In the genomic region with DNA sequence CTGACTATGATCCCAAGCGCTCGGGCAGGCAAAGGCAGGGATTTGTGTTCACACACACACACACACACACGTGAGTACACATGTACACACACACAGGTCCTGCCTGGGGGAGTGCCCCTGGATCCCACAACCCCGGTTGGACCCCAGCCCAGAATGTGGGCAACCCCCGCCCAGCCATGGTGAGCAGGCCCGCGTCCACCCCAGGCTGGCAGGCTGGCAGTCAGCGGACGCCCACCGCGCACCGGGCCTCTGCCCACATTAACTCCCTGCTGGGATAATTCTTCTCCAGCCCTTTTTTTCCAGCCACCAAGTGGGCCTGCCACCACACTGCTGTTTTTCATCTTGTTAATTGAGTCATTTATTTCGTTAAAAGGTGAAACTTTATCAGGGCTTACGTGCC, we compare ENCODE assay signal across 13 cellular contexts.
DNase-seq lines count a peak whose midpoint lies in the region; ATAC-seq and TF ChIP-seq lines count a peak whose summit lies in the region.
"Had no signal": no experiment of that assay in that cellular context is flagged by ENCODE, and none has a peak within 500 bp of the region (broad histone marks: within the 10 kb centered on the region; RNA-seq: fewer than 3 reads in every experiment).

No MANE protein-coding gene starts in this region.

- BruUV-seq in mammary epithelial cell (replicated peaks; lab: Mats Ljungman, UMichigan) (no TSS peak), A673 (replicated peaks; lab: Mats Ljungman, UMichigan) (no TSS peak)

- no peak overlapping the region for H3K23ac ChIP-seq in neuronal stem cell (ENCODE audit: low read depth, low read length, poor library complexity)

- H2AFZ ChIP-seq in mammary epithelial cell (ENCODE audit: low read depth, low read length) (peak overlapping the region; percentile 21), neuronal stem cell (ENCODE audit: low read length) (no peak overlapping the region)

- H3K9ac ChIP-seq in mammary epithelial cell (ENCODE audit: insufficient read depth, low read length) (no peak overlapping the region), neuronal stem cell (ENCODE audit: low read depth, low read length, poor library complexity) (no peak overlapping the region)

- H4K8ac ChIP-seq in neuronal stem cell (ENCODE audit: low read depth, low read length), result no peak overlapping the region

- no peaks in the 10 kb centered on the region for H4K20me1 ChIP-seq in mammary epithelial cell (ENCODE audit: insufficient read depth, low read length)

- no peak overlapping the region for H3K4me2 ChIP-seq in mammary epithelial cell (ENCODE audit: insufficient read depth, low read depth, low read length)
- H3K4me2 ChIP-seq in neuronal stem cell (ENCODE audit: insufficient read depth, low read length, poor library complexity, severe bottlenecking), result no peak overlapping the region
- H3K4me2 ChIP-seq: A549 had no signal

- no peak overlapping the region for H2BK12ac ChIP-seq in neuronal stem cell (ENCODE audit: low read length)

- DNase-seq in mammary epithelial cell (no peak), breast epithelium (ENCODE audit: low spot score in 2 of 2) (no peak), NCI-H1417 (lab: John Stamatoyannopoulos, UW) (peak in 2 of 3 experiments; percentile 63 to 88), NCI-H69 (lab: John Stamatoyannopoulos, UW) (peak; percentile 22), neuronal stem cell (ENCODE audit: low spot score) (no peak), A673 (ENCODE audit: low spot score) (no peak), DMS79 (lab: John Stamatoyannopoulos, UW) (no peak), left lobe of liver (ENCODE audit: low spot score) (no peak)
- DNase-seq: Caco-2; CD8-positive, alpha-beta T cell; HCEC 1CT had no signal

- TF ChIP-seq POLR2A in breast epithelium (IDR thresholded peaks at IDR 0.05), result no peak

- peak overlapping the region; percentile 36 for H3K18ac ChIP-seq in neuronal stem cell (ENCODE audit: low read length)

- TF ChIP-seq CTCF in mammary epithelial cell (conservative IDR thresholded peaks at IDR 0.05 in 1 of 2, IDR thresholded peaks at IDR 0.05 in 1 of 2; ENCODE audit: extremely low read depth in 1 of 2, insufficient read depth in 1 of 2, low read depth in 1 of 2, low read length in 2 of 2), result no peak
- TF ChIP-seq CTCF in breast epithelium (IDR thresholded peaks at IDR 0.05), result no peak
- no peak for TF ChIP-seq CTCF in A673 (conservative IDR thresholded peaks at IDR 0.05; ENCODE audit: low read depth, low read length)

- H3K27ac ChIP-seq in mammary epithelial cell (ENCODE audit: insufficient read depth, low read depth, low read length) (no peak overlapping the region), breast epithelium (no peak overlapping the region), neuronal stem cell (replicated peaks; ENCODE audit: low read length) (no peak overlapping the region), A673 (ENCODE audit: low read depth, low read length, poor library complexity, severe bottlenecking) (no peak overlapping the region)
- H3K27ac ChIP-seq: A549, HL-60 had no signal

- no peaks in the 10 kb centered on the region for H3K27me3 ChIP-seq in mammary epithelial cell (ENCODE audit: insufficient read depth, low read length)
- H3K27me3 ChIP-seq in breast epithelium, result no peaks in the 10 kb centered on the region
- no peaks in the 10 kb centered on the region for H3K27me3 ChIP-seq in neuronal stem cell (ENCODE audit: control insufficient read depth in 3 of 3, insufficient read depth in 3 of 3, low read depth in 1 of 3, low read length in 3 of 3)
- H3K27me3 ChIP-seq in A673 (replicated peaks; ENCODE audit: insufficient read depth, low read depth, low read length, poor library complexity), result no peaks in the 10 kb centered on the region

- H3K9me3 ChIP-seq in mammary epithelial cell (replicated peaks; ENCODE audit: insufficient read depth, low read length) (no peaks in the 10 kb centered on the region), breast epithelium (no peaks in the 10 kb centered on the region), neuronal stem cell (replicated peaks in 1 of 2; ENCODE audit: control insufficient read depth in 2 of 2, insufficient read depth in 1 of 2, low read depth in 1 of 2, low read length in 2 of 2) (peaks cover 0 to 6% of the 10 kb centered on the region in 2 donors), A673 (ENCODE audit: low read depth, low read length, poor library complexity, severe bottlenecking) (no peaks in the 10 kb centered on the region)
- H3K9me3 ChIP-seq: Caco-2 had no signal

- POLR2A ChIA-PET in A673 (lab: Charles Lee; ENCODE audit: low non-redundant PET), result no interaction called here

- H3K79me2 ChIP-seq in mammary epithelial cell (ENCODE audit: insufficient read depth, low read length), result no peaks in the 10 kb centered on the region

- dilution Hi-C loops in mammary epithelial cell (cut with HindIII; ENCODE audit: low sequenced_read_pairs), result no loop called here

- no peak overlapping the region for H4K91ac ChIP-seq in neuronal stem cell (ENCODE audit: low read depth, low read length, poor library complexity)

- no peaks in the 10 kb centered on the region for H3K36me3 ChIP-seq in mammary epithelial cell (ENCODE audit: insufficient read depth, low read length)
- no peaks in the 10 kb centered on the region for H3K36me3 ChIP-seq in breast epithelium
- H3K36me3 ChIP-seq in neuronal stem cell (replicated peaks in 1 of 2; ENCODE audit: control insufficient read depth in 2 of 2, insufficient read depth in 2 of 2, low read length in 2 of 2), result no peaks in the 10 kb centered on the region
- H3K36me3 ChIP-seq in A673 (ENCODE audit: insufficient read depth, low read length, poor library complexity, severe bottlenecking), result no peaks in the 10 kb centered on the region

- no peak overlapping the region for H2BK120ac ChIP-seq in neuronal stem cell (ENCODE audit: low read depth, low read length)

- no peak overlapping the region for H3K14ac ChIP-seq in neuronal stem cell (ENCODE audit: low read length)

- H3K4me1 ChIP-seq in mammary epithelial cell (ENCODE audit: insufficient read depth, low read length) (peaks cover 12% of the 10 kb centered on the region), breast epithelium (no peaks in the 10 kb centered on the region), neuronal stem cell (ENCODE audit: control insufficient read depth in 2 of 2, insufficient read depth in 1 of 2, low read depth in 1 of 2, low read length in 2 of 2) (no peaks in the 10 kb centered on the region), A673 (ENCODE audit: insufficient read depth, low read length, poor library complexity, severe bottlenecking) (no peaks in the 10 kb centered on the region)
- H3K4me1 ChIP-seq: A549, Caco-2 had no signal

- no peak for ATAC-seq in left lobe of liver
- ATAC-seq: A549; CD8-positive, alpha-beta T cell had no signal

- WGBS in mammary epithelial cell (ENCODE audit: low coverage, missing lambda C conversion rate), result 51% methylated on average over 11 of the region's 14 CpGs
- WGBS in neuronal stem cell (ENCODE audit: extremely low coverage in 2 of 2, insufficient read length in 2 of 2, insufficient replicate concordance in 1 of 2), 2 donors, result no CpG with 5 or more reads among the region's 14 CpGs

- in situ Hi-C loops in mammary epithelial cell (cut with MboI; ENCODE audit: low sequenced_read_pairs in 2 of 2), result no loop called here

- no peak overlapping the region for H2BK5ac ChIP-seq in neuronal stem cell (ENCODE audit: low read length)

- no peak overlapping the region for H2BK15ac ChIP-seq in neuronal stem cell (ENCODE audit: low read length)

- CTCF ChIA-PET in mammary epithelial cell (lab: Charles Lee; ENCODE audit: low non-redundant PET), result no interaction called here
- CTCF ChIA-PET in A673 (lab: Charles Lee), result no interaction called here

- H3K79me1 ChIP-seq in neuronal stem cell (ENCODE audit: low read depth, low read length), result no peaks in the 10 kb centered on the region

- H2AK5ac ChIP-seq in neuronal stem cell (ENCODE audit: low read depth, low read length), result no peak overlapping the region

- H3K4ac ChIP-seq in neuronal stem cell (ENCODE audit: low read length), result no peak overlapping the region

- intact Hi-C loops in mammary epithelial cell (cut with micrococcal nuclease) (no loop called here), breast epithelium (cut with DNase I; ENCODE audit: low total_unique reads) (no loop called here), A673 (cut with micrococcal nuclease; ENCODE audit: unreplicated experiment) (no loop called here)

- H3K4me3 ChIP-seq in mammary epithelial cell (replicated peaks in 1 of 3; ENCODE audit: insufficient read depth in 1 of 3, low read depth in 2 of 3, low read length in 3 of 3), result no peak overlapping the region
- H3K4me3 ChIP-seq in breast epithelium, result no peak overlapping the region
- H3K4me3 ChIP-seq in neuronal stem cell (ENCODE audit: low read length in 2 of 2), result no peak overlapping the region
- H3K4me3 ChIP-seq in A673 (ENCODE audit: low read depth, low read length, poor library complexity, severe bottlenecking), result no peak overlapping the region
- H3K4me3 ChIP-seq: A549 had no signal

Comparison
In these comparisons a context has a peak if more than half of its experiments do, and no peak if none do; other contexts are left out.
1. DNase-seq: peak in NCI-H1417 (2 of 3) and NCI-H69 (single experiment); none in mammary epithelial cell (single experiment), breast epithelium (0 of 2), neuronal stem cell (single experiment), A673 (single experiment), DMS79 (single experiment) and left lobe of liver (single experiment).